In genomic region chr14:94542111-94542810, GRCh38 we compare ENCODE assay signal across 23 cellular contexts. TPM values are rescaled to one million over a fixed set of nuclear protein-coding genes. Genes with fewer than 3 reads are reported as not detected.
DNase-seq lines count a peak whose midpoint lies in the region; ATAC-seq, FAIRE-seq and TF ChIP-seq lines count a peak whose summit lies in the region.
"Had no signal": no experiment of that assay in that cellular context is flagged by ENCODE, and none has a peak within 500 bp of the region (broad histone marks: within the 10 kb centered on the region; RNA-seq: fewer than 3 reads in every experiment).

No MANE protein-coding gene starts in this region.

- BruUV-seq in HCT116 (replicated peaks; lab: Mats Ljungman, UMichigan) (no TSS peak), GM12878 (replicated peaks; lab: Mats Ljungman, UMichigan) (no TSS peak)

- intact Hi-C loops in HCT116 (cut with micrococcal nuclease): no loop called here
- intact Hi-C loops in GM12878 (cut with micrococcal nuclease; ENCODE audit: unreplicated experiment): no loop called here

- H3K4me2 ChIP-seq in HCT116 (ENCODE audit: low read length) (peak overlapping the region; percentile 25), GM12878 (ENCODE audit: control insufficient read depth, insufficient read depth) (no peak overlapping the region)

- TF ChIP-seq RAD21 in HCT116 (IDR thresholded peaks at IDR 0.05; ENCODE audit: low read depth) (no peak), GM12878 (IDR thresholded peaks at IDR 0.05; ENCODE audit: insufficient read depth, low read depth, low read length) (no peak)

- H3K9ac ChIP-seq in HCT116 (ENCODE audit: low read length) (no peak overlapping the region), GM12878 (ENCODE audit: control insufficient read depth, insufficient read depth, low read length) (no peak overlapping the region)

- H3K4me1 Mint-ChIP-seq in activated T-helper 17 cell treated with anti-CD3 and anti-CD28 coated beads, Interleukin-2, amount 50 U/mL, for 72 hours: no peaks in the 10 kb centered on the region
- no peaks in the 10 kb centered on the region for H3K4me1 Mint-ChIP-seq in stimulated activated naive CD8-positive, alpha-beta T cell treated with anti-CD3 and anti-CD28 coated beads, Interleukin-15, amount 100 ng/mL, for 72 hours

- RAD21 ChIA-PET in HCT116 (lab: Charles Lee; ENCODE audit: low non-redundant PET in 1 of 2, low total read pairs in 2 of 2, uncharacterized antibody in 2 of 2, unreplicated experiment in 2 of 2): no interaction called here
- RAD21 ChIA-PET in GM12878 (lab: Charles Lee; ENCODE audit: unreplicated experiment): no interaction called here

- H3K9me3 ChIP-seq in HCT116 (ENCODE audit: control insufficient read depth in 1 of 2, insufficient read depth in 1 of 2, low read depth in 1 of 2, low read length in 2 of 2): no peaks in the 10 kb centered on the region
- H3K9me3 ChIP-seq in GM12878 (replicated peaks; ENCODE audit: control insufficient read depth, insufficient read depth, low read length): peaks cover 2% of the 10 kb centered on the region; the same call in 2 of the 3 replicates
- H3K9me3 ChIP-seq: MG63 had no signal

- no peak for TF ChIP-seq POLR2A in HCT116 (IDR thresholded peaks at IDR 0.05; ENCODE audit: borderline replicate concordance, extremely low read depth, insufficient read depth, insufficient read length)
- no peak for TF ChIP-seq POLR2A in GM12878 (IDR thresholded peaks at IDR 0.05; ENCODE audit: low read depth, low read length)

- no peaks in the 10 kb centered on the region for H3K27me3 ChIP-seq in HCT116 (ENCODE audit: insufficient read depth, low read length)
- H3K27me3 ChIP-seq in GM12878 (replicated peaks in 1 of 2; ENCODE audit: control insufficient read depth in 2 of 2, insufficient read depth in 2 of 2, low read length in 1 of 2): no peaks in the 10 kb centered on the region; a peak in 1 of 4 replicates
- H3K27me3 ChIP-seq: MG63 had no signal

- peak; percentile 59 for FAIRE-seq in GM12878 (lab: Jason Lieb, UNC)

- DNase-seq in AG04449 (ENCODE audit: low read depth, low spot score): peak; percentile 9
- DNase-seq in HCT116 (ENCODE audit: low read depth, low spot score): no peak
- DNase-seq in GM12878 (ENCODE audit: low read depth, low spot score): no peak
- DNase-seq in iris pigment epithelial cell (ENCODE audit: low read depth): peak; percentile 64
- no peak for DNase-seq in NCI-H1048 (lab: John Stamatoyannopoulos, UW)
- DNase-seq in stimulated activated CD4-positive, alpha-beta T cell treated with anti-CD3 and anti-CD28 coated beads, Interleukin-4, amount 100 ng/mL, for 1 hour: no peak
- no peak for DNase-seq in stimulated activated naive CD8-positive, alpha-beta T cell treated with anti-CD3 and anti-CD28 coated beads, Interleukin-15, amount 100 ng/mL, for 72 hours
- DNase-seq: ACHN; activated CD4-positive, alpha-beta T cell treated with anti-CD3 and anti-CD28 coated beads for 4 hours; activated T-cell treated with anti-CD3 and anti-CD28 coated beads, Interleukin-2, amount 50 U/mL, for 4 hours; COR-L47; left ventricle myocardium superior; MG63; NCI-H2081; NCI-H774; posterior cingulate gyrus; Right ventricle myocardium superior had no signal

- in situ Hi-C loops in GM12878 (cut with MboI): no loop called here

- H4K20me1 ChIP-seq in HCT116 (ENCODE audit: insufficient read depth) (no peaks in the 10 kb centered on the region), GM12878 (ENCODE audit: control insufficient read depth, insufficient read depth) (no peaks in the 10 kb centered on the region)

- ATAC-seq in HCT116: peak; percentile 46
- ATAC-seq in GM12878: no peak
- ATAC-seq in activated T-helper 17 cell treated with anti-CD3 and anti-CD28 coated beads, Interleukin-2, amount 50 U/mL, for 72 hours (replicated peaks): no peak
- no peak for ATAC-seq in stimulated activated naive CD8-positive, alpha-beta T cell treated with anti-CD3 and anti-CD28 coated beads, Interleukin-15, amount 100 ng/mL, for 72 hours
- ATAC-seq: activated T-cell treated with anti-CD3 and anti-CD28 coated beads, Interleukin-2, amount 50 U/mL, for 4 hours; left ventricle myocardium superior had no signal

- POLR2A ChIA-PET in AG04449 (lab: Yijun Ruan, JAX) (no interaction called here), HCT116 (lab: Charles Lee) (no interaction called here), GM12878 (lab: Charles Lee) (no interaction called here)

- SMC1A ChIA-PET in GM12878 (lab: Charles Lee; ENCODE audit: uncharacterized antibody, unreplicated experiment): no interaction called here

- peaks cover 30% of the 10 kb centered on the region for H3K27me3 Mint-ChIP-seq in activated T-helper 17 cell treated with anti-CD3 and anti-CD28 coated beads, Interleukin-2, amount 50 U/mL, for 72 hours
- peaks cover 37% of the 10 kb centered on the region for H3K27me3 Mint-ChIP-seq in stimulated activated naive CD8-positive, alpha-beta T cell treated with anti-CD3 and anti-CD28 coated beads, Interleukin-15, amount 100 ng/mL, for 72 hours

- no peaks in the 10 kb centered on the region for H3K36me3 ChIP-seq in HCT116 (ENCODE audit: control insufficient read depth in 1 of 2, insufficient read depth in 2 of 2, low read length in 2 of 2)
- H3K36me3 ChIP-seq in GM12878 (ENCODE audit: control insufficient read depth in 2 of 2, insufficient read depth in 2 of 2, low read length in 1 of 2): no peaks in the 10 kb centered on the region
- H3K36me3 ChIP-seq: MG63 had no signal

- 32% methylated on average over 12 of the region's 12 CpGs for WGBS in GM12878 (ENCODE audit: insufficient coverage, insufficient replicate concordance, low lambda C conversion rate, missing lambda C conversion rate)

- H3K4me1 ChIP-seq in HCT116 (ENCODE audit: control insufficient read depth in 1 of 2, insufficient read depth in 2 of 2, low read length in 2 of 2) (peaks cover 0 to 15% of the 10 kb centered on the region in 2 experiments; a peak in 2 of 4 replicates), GM12878 (ENCODE audit: control insufficient read depth, insufficient read depth, low read length) (peaks cover 3% of the 10 kb centered on the region; the same call in 1 of the 2 replicates)

- H3K79me2 ChIP-seq in HCT116 (ENCODE audit: insufficient read depth, low read length) (no peaks in the 10 kb centered on the region), GM12878 (ENCODE audit: control insufficient read depth, insufficient read depth, low read length) (no peaks in the 10 kb centered on the region)

- no peak overlapping the region for H3K27ac ChIP-seq in HCT116 (ENCODE audit: low read depth, low read length)
- H3K27ac ChIP-seq in GM12878 (ENCODE audit: control insufficient read depth, insufficient read depth): no peak overlapping the region

- H3K4me3 ChIP-seq in AG04449 (ENCODE audit: low read depth, low read length): no peak overlapping the region
- no peak overlapping the region for H3K4me3 ChIP-seq in HCT116 (replicated peaks in 1 of 2; ENCODE audit: low read depth in 1 of 2, low read length in 2 of 2)
- no peak overlapping the region for H3K4me3 ChIP-seq in GM12878
- H3K4me3 ChIP-seq: MG63 had no signal

- no peak overlapping the region for H3K27ac Mint-ChIP-seq in activated T-helper 17 cell treated with anti-CD3 and anti-CD28 coated beads, Interleukin-2, amount 50 U/mL, for 72 hours
- no peak overlapping the region for H3K27ac Mint-ChIP-seq in stimulated activated naive CD8-positive, alpha-beta T cell treated with anti-CD3 and anti-CD28 coated beads, Interleukin-15, amount 100 ng/mL, for 72 hours

- TF ChIP-seq CTCF in AG04449 (IDR thresholded peaks at IDR 0.05; ENCODE audit: insufficient read depth, low read length, missing control alignments) (no peak), HCT116 (IDR thresholded peaks at IDR 0.05 in 2 of 3, conservative IDR thresholded peaks at IDR 0.05 in 1 of 3; ENCODE audit: borderline replicate concordance in 1 of 3, insufficient read depth in 1 of 3, low read depth in 2 of 3, low read length in 2 of 3) (no peak), GM12878 (IDR thresholded peaks at IDR 0.05 in 2 of 3, conservative IDR thresholded peaks at IDR 0.05 in 1 of 3; ENCODE audit: control insufficient read depth in 2 of 3, extremely low read depth in 1 of 3, insufficient read depth in 1 of 3, low read depth in 3 of 3, low read length in 3 of 3) (no peak)

- no peak overlapping the region for H2AFZ ChIP-seq in HCT116 (ENCODE audit: low read depth, low read length, poor library complexity, severe bottlenecking)
- H2AFZ ChIP-seq in GM12878 (ENCODE audit: control insufficient read depth, low read depth, low read length): no peak overlapping the region

- H3K4me3 Mint-ChIP-seq in activated T-helper 17 cell treated with anti-CD3 and anti-CD28 coated beads, Interleukin-2, amount 50 U/mL, for 72 hours: no peak overlapping the region
- no peak overlapping the region for H3K4me3 Mint-ChIP-seq in stimulated activated naive CD8-positive, alpha-beta T cell treated with anti-CD3 and anti-CD28 coated beads, Interleukin-15, amount 100 ng/mL, for 72 hours
- H3K4me3 Mint-ChIP-seq: activated T-cell treated with anti-CD3 and anti-CD28 coated beads, Interleukin-2, amount 50 U/mL, for 4 hours had no signal

- no peaks in the 10 kb centered on the region for H3K9me2 ChIP-seq in HCT116 (ENCODE audit: insufficient read depth)

- CTCF ChIA-PET in AG04449 (lab: Yijun Ruan, JAX): interaction anchor here (0.7 to 11.6 kb wide), 7 partner anchors 9 to 409 kb away, joined by 3 to 111 read pairs (median 4); no protein-coding TSS in a partner anchor
- CTCF ChIA-PET in HCT116 (lab: Charles Lee): interaction anchor here (1.7 kb wide), 1 partner anchor 108 kb away, joined by 4 read pairs; no protein-coding TSS in a partner anchor
- CTCF ChIA-PET in GM12878 (lab: Yijun Ruan, JAX): no interaction called here

- no peak for TF ChIP-seq EP300 in GM12878 (IDR thresholded peaks at IDR 0.05; ENCODE audit: borderline replicate concordance in 1 of 2, control insufficient read depth in 1 of 2, low read depth in 2 of 2, low read length in 2 of 2)

- no peaks in the 10 kb centered on the region for H3K36me3 Mint-ChIP-seq in activated T-helper 17 cell treated with anti-CD3 and anti-CD28 coated beads, Interleukin-2, amount 50 U/mL, for 72 hours (ENCODE audit: low read depth)

- H3K9me3 Mint-ChIP-seq in activated T-helper 17 cell treated with anti-CD3 and anti-CD28 coated beads, Interleukin-2, amount 50 U/mL, for 72 hours: no peaks in the 10 kb centered on the region
- peaks cover 0 to 4% of the 10 kb centered on the region in 2 donors for H3K9me3 Mint-ChIP-seq in stimulated activated naive CD8-positive, alpha-beta T cell treated with anti-CD3 and anti-CD28 coated beads, Interleukin-15, amount 100 ng/mL, for 72 hours
- H3K9me3 Mint-ChIP-seq: activated T-cell treated with anti-CD3 and anti-CD28 coated beads, Interleukin-2, amount 50 U/mL, for 4 hours had no signal

RNA-seq across cellular contexts. Expression of gene SERPINA4, which starts 19.0 kb away (rescaled TPM):
- total RNA-seq in HCT116 (2021; ENCODE audit: unreplicated experiment) (0.17 TPM), GM12878 (2014; rRNA removed) (not detected in 2 replicates), GM12878 (2014; rRNA removed; fragmentation: Illumina TruSeq; extraction: Trizol) (not detected in 2 replicates), GM12878 (2021) (0.13 TPM in 1 of 2 replicates, not detected in the other)
- polyA plus RNA-seq in HCT116 (2012): 0.04 TPM in 1 of 2 replicates, not detected in the other
- total RNA-seq in GM12878 (2013; cell fraction: nucleolus; rRNA removed): not detected in 2 replicates
- polyA plus RNA-seq in GM12878 (2011; ENCODE audit: low read depth): not detected
- polyA plus RNA-seq in GM12878 (2011; rRNA removed) (0.04 TPM in 1 of 2 replicates, not detected in the other), GM12878 (2014; fragmentation: Illumina TruSeq; extraction: Trizol) (not detected in 2 replicates), GM12878 (2014; fragmentation: Nextera tagmentation; extraction: Ambion mirVana) (not detected), GM12878 (2014; rRNA removed) (not detected in 2 replicates), GM12878 (2016; fragmentation: Nextera tagmentation; extraction: Ambion mirVana) (not detected)
- polyA plus RNA-seq in GM12878 (2011; cell fraction: cytosol; rRNA removed): 0.03 and 0.05 TPM in 2 replicates
- polyA plus RNA-seq in GM12878 (2011; cell fraction: nucleus; rRNA removed): 0.07 TPM in 1 of 2 replicates, not detected in the other
- not detected in 2 replicates for polyA plus RNA-seq in GM12878 (2012)
- not detected in 2 replicates for polyA minus RNA-seq in GM12878 (2011; rRNA and poly(A)+ RNA removed)
- polyA minus RNA-seq in GM12878 (2011; cell fraction: cytosol; rRNA and poly(A)+ RNA removed): not detected in 2 replicates
- polyA minus RNA-seq in GM12878 (2011; cell fraction: nucleus; rRNA and poly(A)+ RNA removed): not detected in 2 replicates
- not detected for total RNA-seq in activated T-helper 17 cell treated with anti-CD3 and anti-CD28 coated beads, Interleukin-2, amount 50 U/mL, for 72 hours
- total RNA-seq: activated T-cell treated with anti-CD3 and anti-CD28 coated beads, Interleukin-2, amount 50 U/mL, for 4 hours; cerebellum; epithelial cell of proximal tubule; left ventricle myocardium superior; Right ventricle myocardium superior; subcutaneous adipose tissue; T-helper 2 cell treated with Interferon-gamma antibody and Interleukin-4, amounts not matched to agents 100 ng/mL and 5 ng/mL, for 36 hours had no signal

RNA-seq across cellular contexts. Expression of gene SERPINA12, which starts 33.0 kb away (rescaled TPM):
- not detected for total RNA-seq in HCT116 (2021; ENCODE audit: unreplicated experiment)
- polyA plus RNA-seq in HCT116 (2012): not detected in 2 replicates
- total RNA-seq in GM12878 (2013; cell fraction: nucleolus; rRNA removed): not detected in 2 replicates
- not detected in 2 replicates for total RNA-seq in GM12878 (2014; rRNA removed)
- total RNA-seq in GM12878 (2014; rRNA removed; fragmentation: Illumina TruSeq; extraction: Trizol): not detected in 2 replicates
- not detected in 2 replicates for total RNA-seq in GM12878 (2021)
- polyA plus RNA-seq in GM12878 (2011; ENCODE audit: low read depth): not detected
- polyA plus RNA-seq in GM12878 (2011; rRNA removed): not detected in 2 replicates
- polyA plus RNA-seq in GM12878 (2011; cell fraction: cytosol; rRNA removed): not detected in 2 replicates
- polyA plus RNA-seq in GM12878 (2011; cell fraction: nucleus; rRNA removed): not detected in 2 replicates
- not detected in 2 replicates for polyA plus RNA-seq in GM12878 (2012)
- polyA plus RNA-seq in GM12878 (2014; fragmentation: Illumina TruSeq; extraction: Trizol): not detected in 2 replicates
- polyA plus RNA-seq in GM12878 (2014; fragmentation: Nextera tagmentation; extraction: Ambion mirVana): not detected
- not detected in 2 replicates for polyA plus RNA-seq in GM12878 (2014; rRNA removed)
- polyA plus RNA-seq in GM12878 (2016; fragmentation: Nextera tagmentation; extraction: Ambion mirVana): not detected
- not detected in 2 replicates for polyA minus RNA-seq in GM12878 (2011; rRNA and poly(A)+ RNA removed)
- not detected in 2 replicates for polyA minus RNA-seq in GM12878 (2011; cell fraction: cytosol; rRNA and poly(A)+ RNA removed)
- not detected in 2 replicates for polyA minus RNA-seq in GM12878 (2011; cell fraction: nucleus; rRNA and poly(A)+ RNA removed)
- not detected for total RNA-seq in activated T-helper 17 cell treated with anti-CD3 and anti-CD28 coated beads, Interleukin-2, amount 50 U/mL, for 72 hours
- total RNA-seq: activated T-cell treated with anti-CD3 and anti-CD28 coated beads, Interleukin-2, amount 50 U/mL, for 4 hours; cerebellum; epithelial cell of proximal tubule; HT-29; left ventricle myocardium superior; Right ventricle myocardium superior; subcutaneous adipose tissue; T-helper 2 cell treated with Interferon-gamma antibody and Interleukin-4, amounts not matched to agents 100 ng/mL and 5 ng/mL, for 36 hours had no signal

RNA-seq across cellular contexts. Expression of gene SERPINA5, which starts 39.0 kb away (rescaled TPM):
- total RNA-seq in HCT116 (2021; ENCODE audit: unreplicated experiment) (3.0 TPM), GM12878 (2014; rRNA removed) (not detected in 2 replicates), GM12878 (2014; rRNA removed; fragmentation: Illumina TruSeq; extraction: Trizol) (not detected in 2 replicates), GM12878 (2021) (0.56 and 0.90 TPM in 2 replicates)
- 5.5 and 7.1 TPM in 2 replicates for polyA plus RNA-seq in HCT116 (2012)
- not detected in 2 replicates for total RNA-seq in GM12878 (2013; cell fraction: nucleolus; rRNA removed)
- not detected for polyA plus RNA-seq in GM12878 (2011; ENCODE audit: low read depth)
- polyA plus RNA-seq in GM12878 (2011; rRNA removed) (not detected in 2 replicates), GM12878 (2014; fragmentation: Illumina TruSeq; extraction: Trizol) (not detected in 2 replicates), GM12878 (2014; fragmentation: Nextera tagmentation; extraction: Ambion mirVana) (not detected), GM12878 (2014; rRNA removed) (not detected in 2 replicates), GM12878 (2016; fragmentation: Nextera tagmentation; extraction: Ambion mirVana) (not detected)
- 0.12 TPM in 1 of 2 replicates, not detected in the other for polyA plus RNA-seq in GM12878 (2011; cell fraction: cytosol; rRNA removed)
- not detected in 2 replicates for polyA plus RNA-seq in GM12878 (2011; cell fraction: nucleus; rRNA removed)
- polyA plus RNA-seq in GM12878 (2012): not detected in 2 replicates
- polyA minus RNA-seq in GM12878 (2011; rRNA and poly(A)+ RNA removed): not detected in 2 replicates
- polyA minus RNA-seq in GM12878 (2011; cell fraction: cytosol; rRNA and poly(A)+ RNA removed): not detected in 2 replicates
- not detected in 2 replicates for polyA minus RNA-seq in GM12878 (2011; cell fraction: nucleus; rRNA and poly(A)+ RNA removed)
- not detected for total RNA-seq in activated T-helper 17 cell treated with anti-CD3 and anti-CD28 coated beads, Interleukin-2, amount 50 U/mL, for 72 hours
- total RNA-seq: T-helper 2 cell treated with Interferon-gamma antibody and Interleukin-4, amounts not matched to agents 100 ng/mL and 5 ng/mL, for 36 hours had no signal

Comparison
In these comparisons a context has a peak if more than half of its experiments do, and no peak if none do; other contexts are left out.
1. DNase-seq: peak in AG04449 (single experiment) and iris pigment epithelial cell (single experiment); none in HCT116 (single experiment), GM12878 (single experiment), NCI-H1048 (single experiment), stimulated activated CD4-positive, alpha-beta T cell treated with anti-CD3 and anti-CD28 coated beads, Interleukin-4, amount 100 ng/mL, for 1 hour (single experiment) and stimulated activated naive CD8-positive, alpha-beta T cell treated with anti-CD3 and anti-CD28 coated beads, Interleukin-15, amount 100 ng/mL, for 72 hours (0 of 2).